In genomic region chr3:152267831-152268500, GRCh38 we compare ENCODE assay signal across 8 cellular contexts. TPM values are rescaled to one million over a fixed set of nuclear protein-coding genes. Genes with fewer than 3 reads are reported as not detected.
DNase-seq lines count a peak whose midpoint lies in the region; ATAC-seq and TF ChIP-seq lines count a peak whose summit lies in the region.

No MANE protein-coding gene starts in this region.

- CTCF ChIA-PET in RWPE1 (lab: Yijun Ruan, JAX) (no interaction called here), GM10248 (lab: Yijun Ruan, JAX) (interaction anchor here (0.8 to 3.3 kb wide), 8 partner anchors 9 to 176 kb away, joined by 3 to 14 read pairs (median 4); no protein-coding TSS in a partner anchor)

- TF ChIP-seq CTCF in RWPE1 (conservative IDR thresholded peaks at IDR 0.05; ENCODE audit: low read depth) (no peak), fibroblast of lung (conservative IDR thresholded peaks at IDR 0.05 in 1 of 2, IDR thresholded peaks at IDR 0.05 in 1 of 2; ENCODE audit: low read depth in 1 of 2, low read length in 2 of 2) (no peak), retinal pigment epithelial cell (conservative IDR thresholded peaks at IDR 0.05; ENCODE audit: low read depth, low read length) (no peak), GM10248 (IDR thresholded peaks at IDR 0.05; ENCODE audit: control extremely low read depth, extremely low read depth, low read depth, missing control alignments) (no peak)

- H3K4me1 ChIP-seq in fibroblast of lung (ENCODE audit: control insufficient read depth, extremely low read depth, insufficient read depth, low read length), result peaks cover 15% of the 10 kb centered on the region

- no peaks in the 10 kb centered on the region for H3K9me3 ChIP-seq in fibroblast of lung (ENCODE audit: control insufficient read depth, insufficient read depth, low read depth, low read length)

- peaks cover 55% of the 10 kb centered on the region for H3K79me2 ChIP-seq in fibroblast of lung (ENCODE audit: control insufficient read depth, insufficient read depth, low read length)

- H3K27me3 ChIP-seq in fibroblast of lung (ENCODE audit: control insufficient read depth, insufficient read depth, low read length), result no peaks in the 10 kb centered on the region

- H2AFZ ChIP-seq in fibroblast of lung (ENCODE audit: low read length), result no peak overlapping the region

- H3K27ac ChIP-seq in RWPE1, result peak overlapping the region; percentile 99
- H3K27ac ChIP-seq in fibroblast of lung (ENCODE audit: insufficient read depth, low read length), result peak overlapping the region; percentile 95

- H3K9ac ChIP-seq in fibroblast of lung (ENCODE audit: insufficient read depth, low read length), result peak overlapping the region; percentile 93

- peak overlapping the region; percentile 82 for H3K4me2 ChIP-seq in fibroblast of lung (ENCODE audit: extremely low read depth, insufficient read depth, low read length)

- no peaks in the 10 kb centered on the region for H3K36me3 ChIP-seq in fibroblast of lung (ENCODE audit: control insufficient read depth, insufficient read depth, low read length)

- POLR2A ChIA-PET in RWPE1 (lab: Yijun Ruan, JAX; ENCODE audit: low non-redundant PET) (no interaction called here), GM10248 (lab: Yijun Ruan, JAX) (interaction anchor here (0.6 to 1.0 kb wide), 4 partner anchors 11 to 263 kb away, joined by 3 to 5 read pairs (median 3); no protein-coding TSS in a partner anchor)

- H3K4me3 ChIP-seq in GM08714 (ENCODE audit: low read length), result peak overlapping the region; percentile 98
- peak overlapping the region; percentile 81 to 96 (median 94) for H3K4me3 ChIP-seq in fibroblast of lung (replicated peaks in 1 of 4; ENCODE audit: control extremely low read depth in 1 of 4, insufficient read depth in 1 of 4, low read depth in 3 of 4, low read length in 4 of 4)
- H3K4me3 ChIP-seq in retinal pigment epithelial cell (ENCODE audit: low read length), result peak overlapping the region; percentile 87

- ATAC-seq in GM19035 (IDR thresholded peaks at IDR 0.05; ENCODE audit: unreplicated experiment), result no peak

- H4K20me1 ChIP-seq in fibroblast of lung (ENCODE audit: control insufficient read depth, extremely low read depth, insufficient read depth, low read length), result peaks cover 1% of the 10 kb centered on the region

- no peak for DNase-seq in RWPE1 (ENCODE audit: low spot score)
- DNase-seq in fibroblast of lung (ENCODE audit: low read depth in 2 of 2), result peak in 1 of 2 donors; percentile 31
- no peak for DNase-seq in retinal pigment epithelial cell (ENCODE audit: low read depth)
- no peak for DNase-seq in stimulated activated CD4-positive, alpha-beta T cell treated with anti-CD3 and anti-CD28 coated beads, Interleukin-12 subunit alpha, Interleukin-12 subunit beta, amount 100 ng/mL, for 4 hours
- no peak for DNase-seq in GM10248 (ENCODE audit: extremely low spot score)
- DNase-seq in activated CD4-positive, alpha-beta T cell treated with anti-CD3 and anti-CD28 coated beads, Interleukin-2, amount 50 U/mL, for 48 hours, result no peak

RNA-seq across cellular contexts. Expression of gene MBNL1, which starts 0.8 kb away (rescaled TPM):
- total RNA-seq in fibroblast of lung, result 196 and 213 TPM in 2 replicates
- polyA plus RNA-seq in fibroblast of lung, result 145 and 150 TPM in 2 replicates
- polyA plus RNA-seq in fibroblast of lung (2012), result 83.0 and 112 TPM in 2 replicates
- polyA minus RNA-seq in fibroblast of lung (ENCODE audit: low replicate concordance), result 204 and 278 TPM in 2 replicates
